11 cellular contexts compared by ENCODE assay signal in the genomic region with DNA sequence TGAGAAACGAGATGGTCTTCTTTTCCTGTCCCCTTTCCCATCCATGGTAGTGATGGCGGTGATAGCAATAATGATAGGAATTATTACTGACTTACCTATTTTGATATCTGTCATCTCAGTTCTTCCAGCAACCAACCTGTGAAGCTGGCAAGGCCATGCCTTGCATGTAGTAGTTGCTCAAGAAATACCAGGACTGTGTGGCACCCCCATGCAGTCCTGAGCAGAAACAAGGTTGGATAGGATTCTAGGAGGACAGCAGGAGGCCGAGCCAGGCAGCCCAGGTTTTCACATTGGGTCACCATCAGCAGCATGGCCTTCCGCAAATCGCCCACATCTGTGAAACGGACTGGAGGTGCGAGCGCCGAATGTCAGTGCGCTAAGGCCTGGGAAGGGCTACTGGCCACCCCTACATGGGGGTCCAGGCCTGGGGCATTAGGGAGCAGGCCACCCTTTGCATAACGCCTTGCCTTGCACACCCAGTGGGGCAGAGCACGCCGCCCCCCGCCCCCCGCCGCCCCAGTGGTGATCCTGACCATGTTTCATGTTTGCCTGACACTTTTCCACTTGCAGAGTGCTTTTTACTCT. TPM values are rescaled to one million over a fixed set of nuclear protein-coding genes. Genes with fewer than 3 reads are reported as not detected.
DNase-seq lines count a peak whose midpoint lies in the region; ATAC-seq and TF ChIP-seq lines count a peak whose summit lies in the region.
"Had no signal": no experiment of that assay in that cellular context is flagged by ENCODE, and none has a peak within 500 bp of the region (broad histone marks: within the 10 kb centered on the region; RNA-seq: fewer than 3 reads in every experiment).

No MANE protein-coding gene starts in this region.

- H3K36me3 ChIP-seq in liver (ENCODE audit: control insufficient read depth in 4 of 4, insufficient read depth in 3 of 4, low read depth in 1 of 4, low read length in 3 of 4), result no peaks in the 10 kb centered on the region

- intact Hi-C loops in activated T-helper 2 cell treated with anti-CD3 and anti-CD28 coated beads, Interferon-gamma antibody, Interleukin-2, Interleukin-4, amounts not matched to agents 10 μg/mL and 5 μg/mL and 100 μg/mL, durations not matched to agents 14 hours and 24 hours and 36 hours (cut with micrococcal nuclease), result loop anchor here (1.0 to 5.0 kb wide), 4 partner anchors 9 to 114 kb away; no protein-coding TSS in a partner anchor

- WGBS in liver, result 80% methylated on average over 16 of the region's 16 CpGs

- no peak for DNase-seq in activated T-helper 2 cell treated with anti-CD3 and anti-CD28 coated beads, Interferon-gamma antibody, Interleukin-2, Interleukin-4, amounts not matched to agents 10 μg/mL and 5 μg/mL and 100 μg/mL, durations not matched to agents 14 hours and 24 hours and 36 hours (ENCODE audit: low spot score)
- DNase-seq in stimulated activated naive B cell treated with anti-CD40 and anti-IgM and Interleukin-4, amounts not matched to agents 10 μg/mL and 1 μg/mL and 100 μg/mL, for 72 hours, result no peak
- no peak for DNase-seq in globus pallidus (ENCODE audit: low spot score)
- DNase-seq: activated CD4-positive, alpha-beta T cell treated with anti-CD3 and anti-CD28 coated beads for 1 hour; NCI-H1436 treated with DMSO at 0.1 percent for 48 hours had no signal

- H3K27me3 Mint-ChIP-seq in IgD-negative memory B cell, result peaks cover 3% of the 10 kb centered on the region
- H3K27me3 Mint-ChIP-seq in activated T-helper 2 cell treated with anti-CD3 and anti-CD28 coated beads, Interferon-gamma antibody, Interleukin-2, Interleukin-4, amounts not matched to agents 10 μg/mL and 5 μg/mL and 100 μg/mL, durations not matched to agents 14 hours and 24 hours and 36 hours (ENCODE audit: low read depth), result no peaks in the 10 kb centered on the region
- no peaks in the 10 kb centered on the region for H3K27me3 Mint-ChIP-seq in stimulated activated naive B cell treated with anti-CD40 and anti-IgM and Interleukin-4, amounts not matched to agents 10 μg/mL and 1 μg/mL and 100 μg/mL, for 72 hours

- H3K4me3 ChIP-seq in liver (ENCODE audit: low read depth in 1 of 3, low read length in 3 of 3), result no peak overlapping the region

- H3K4me1 Mint-ChIP-seq in IgD-negative memory B cell, result peaks cover 41 to 51% (median 42%) of the 10 kb centered on the region in 3 donors
- H3K4me1 Mint-ChIP-seq in activated T-helper 2 cell treated with anti-CD3 and anti-CD28 coated beads, Interferon-gamma antibody, Interleukin-2, Interleukin-4, amounts not matched to agents 10 μg/mL and 5 μg/mL and 100 μg/mL, durations not matched to agents 14 hours and 24 hours and 36 hours (ENCODE audit: low read depth), result peaks cover 69% of the 10 kb centered on the region
- peaks cover 65 to 91% of the 10 kb centered on the region in 2 donors for H3K4me1 Mint-ChIP-seq in stimulated activated naive B cell treated with anti-CD40 and anti-IgM and Interleukin-4, amounts not matched to agents 10 μg/mL and 1 μg/mL and 100 μg/mL, for 72 hours

- H3K9me3 Mint-ChIP-seq in IgD-negative memory B cell, result no peaks in the 10 kb centered on the region
- no peaks in the 10 kb centered on the region for H3K9me3 Mint-ChIP-seq in activated T-helper 2 cell treated with anti-CD3 and anti-CD28 coated beads, Interferon-gamma antibody, Interleukin-2, Interleukin-4, amounts not matched to agents 10 μg/mL and 5 μg/mL and 100 μg/mL, durations not matched to agents 14 hours and 24 hours and 36 hours
- no peaks in the 10 kb centered on the region for H3K9me3 Mint-ChIP-seq in stimulated activated naive B cell treated with anti-CD40 and anti-IgM and Interleukin-4, amounts not matched to agents 10 μg/mL and 1 μg/mL and 100 μg/mL, for 72 hours

- TF ChIP-seq RAD21 in liver (IDR thresholded peaks at IDR 0.05), result no peak

- peak overlapping the region; percentile 95 to 100 (median 97) for H3K27ac Mint-ChIP-seq in IgD-negative memory B cell
- H3K27ac Mint-ChIP-seq in activated T-helper 2 cell treated with anti-CD3 and anti-CD28 coated beads, Interferon-gamma antibody, Interleukin-2, Interleukin-4, amounts not matched to agents 10 μg/mL and 5 μg/mL and 100 μg/mL, durations not matched to agents 14 hours and 24 hours and 36 hours, result peak overlapping the region; percentile 98
- H3K27ac Mint-ChIP-seq in stimulated activated naive B cell treated with anti-CD40 and anti-IgM and Interleukin-4, amounts not matched to agents 10 μg/mL and 1 μg/mL and 100 μg/mL, for 72 hours, result peak overlapping the region; percentile 99

- H3K27ac ChIP-seq in liver (ENCODE audit: low read depth in 1 of 2, low read length in 2 of 2), result peak overlapping the region; percentile 53 to 63

- H3K9ac ChIP-seq in liver (ENCODE audit: low read depth in 1 of 2, low read length in 2 of 2), result no peak overlapping the region

- no peak for ATAC-seq in stimulated activated naive B cell treated with anti-CD40 and anti-IgM and Interleukin-4, amounts not matched to agents 10 μg/mL and 1 μg/mL and 100 μg/mL, for 72 hours (replicated peaks)
- ATAC-seq in HG02885 (IDR thresholded peaks at IDR 0.05; ENCODE audit: poor library complexity, unreplicated experiment) (no peak), HG03097 (IDR thresholded peaks at IDR 0.05; ENCODE audit: low FRiP score, unreplicated experiment) (no peak)
- no peak for ATAC-seq in activated CD4-positive, CD25-positive, alpha-beta regulatory T cell treated with anti-CD3 and anti-CD28 coated beads, Interleukin-2, amount 50 U/mL, for 24 hours
- ATAC-seq: esophagus mucosa had no signal

- no peaks in the 10 kb centered on the region for H3K27me3 ChIP-seq in liver (ENCODE audit: control insufficient read depth in 4 of 4, insufficient read depth in 4 of 4, low read length in 3 of 4)

- peaks cover 16 to 74% (median 49%) of the 10 kb centered on the region in 4 donors for H3K4me1 ChIP-seq in liver (ENCODE audit: control insufficient read depth in 4 of 4, insufficient read depth in 4 of 4, low read length in 3 of 4)

- peak overlapping the region; percentile 93 to 97 (median 96) for H3K4me3 Mint-ChIP-seq in IgD-negative memory B cell
- H3K4me3 Mint-ChIP-seq in activated T-helper 2 cell treated with anti-CD3 and anti-CD28 coated beads, Interferon-gamma antibody, Interleukin-2, Interleukin-4, amounts not matched to agents 10 μg/mL and 5 μg/mL and 100 μg/mL, durations not matched to agents 14 hours and 24 hours and 36 hours (ENCODE audit: low read depth), result peak overlapping the region; percentile 94
- peak overlapping the region; percentile 93 to 99 for H3K4me3 Mint-ChIP-seq in stimulated activated naive B cell treated with anti-CD40 and anti-IgM and Interleukin-4, amounts not matched to agents 10 μg/mL and 1 μg/mL and 100 μg/mL, for 72 hours

- peaks cover 10% of the 10 kb centered on the region for H3K36me3 Mint-ChIP-seq in IgD-negative memory B cell
- H3K36me3 Mint-ChIP-seq in activated T-helper 2 cell treated with anti-CD3 and anti-CD28 coated beads, Interferon-gamma antibody, Interleukin-2, Interleukin-4, amounts not matched to agents 10 μg/mL and 5 μg/mL and 100 μg/mL, durations not matched to agents 14 hours and 24 hours and 36 hours (ENCODE audit: low read depth), result peaks cover 63% of the 10 kb centered on the region
- H3K36me3 Mint-ChIP-seq in stimulated activated naive B cell treated with anti-CD40 and anti-IgM and Interleukin-4, amounts not matched to agents 10 μg/mL and 1 μg/mL and 100 μg/mL, for 72 hours, result peaks cover 29 to 52% of the 10 kb centered on the region in 2 donors

- no peak for TF ChIP-seq CTCF in liver (IDR thresholded peaks at IDR 0.05; ENCODE audit: low read depth, low read length, missing input control)

- H3K9me3 ChIP-seq in liver (ENCODE audit: control insufficient read depth in 4 of 4, low read length in 3 of 4), result no peaks in the 10 kb centered on the region

TF ChIP-seq in liver, 16 proteins besides CTCF, POLR2A, EP300 and RAD21 (continues in another document):
- TF ChIP-seq YY1 (IDR thresholded peaks at IDR 0.05) (no peak), TAF1 (conservative IDR thresholded peaks at IDR 0.05) (no peak), JUND (IDR thresholded peaks at IDR 0.05) (no peak), HNF4A (conservative IDR thresholded peaks at IDR 0.05) (no peak)
- TF ChIP-seq, protein P1, sequence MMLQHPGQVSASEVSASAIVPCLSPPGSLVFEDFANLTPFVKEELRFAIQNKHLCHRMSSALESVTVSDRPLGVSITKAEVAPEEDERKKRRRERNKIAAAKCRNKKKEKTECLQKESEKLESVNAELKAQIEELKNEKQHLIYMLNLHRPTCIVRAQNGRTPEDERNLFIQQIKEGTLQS (IDR thresholded peaks at IDR 0.05), result no peak
- TF ChIP-seq, protein P2, sequence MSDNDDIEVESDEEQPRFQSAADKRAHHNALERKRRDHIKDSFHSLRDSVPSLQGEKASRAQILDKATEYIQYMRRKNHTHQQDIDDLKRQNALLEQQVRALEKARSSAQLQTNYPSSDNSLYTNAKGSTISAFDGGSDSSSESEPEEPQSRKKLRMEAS (IDR thresholded peaks at IDR 0.05), result no peak

RNA-seq across cellular contexts. Expression of a gene that starts 2.5 kb away (rescaled TPM):
- 26.2 TPM for polyA plus RNA-seq in IgD-negative memory B cell
- 282 and 287 TPM in 2 replicates for total RNA-seq in activated T-helper 2 cell treated with anti-CD3 and anti-CD28 coated beads, Interferon-gamma antibody, Interleukin-2, Interleukin-4, amounts not matched to agents 10 μg/mL and 5 μg/mL and 100 μg/mL, durations not matched to agents 14 hours and 24 hours and 36 hours
- total RNA-seq in liver, result 10 to 100 TPM; 35.0 to 41.4 TPM
- 10 to 100 TPM; 13.4 to 28.4 TPM for polyA plus RNA-seq in liver

RNA-seq across cellular contexts. Expression of a gene that starts 20.3 kb away (rescaled TPM):
- polyA plus RNA-seq in IgD-negative memory B cell (17.3 TPM), liver (1 to 10 TPM; 5.5 to 6.1 TPM)
- 119 and 135 TPM in 2 replicates for total RNA-seq in activated T-helper 2 cell treated with anti-CD3 and anti-CD28 coated beads, Interferon-gamma antibody, Interleukin-2, Interleukin-4, amounts not matched to agents 10 μg/mL and 5 μg/mL and 100 μg/mL, durations not matched to agents 14 hours and 24 hours and 36 hours
- 10 to 100 TPM in 1 of 2 donors, 1 to 10 TPM in 1; 5.6 to 15.0 TPM for total RNA-seq in liver

RNA-seq across cellular contexts. Expression of a gene that starts 34.6 kb away (rescaled TPM):
- polyA plus RNA-seq in IgD-negative memory B cell, result 5.5 TPM
- 12.1 and 16.2 TPM in 2 replicates for total RNA-seq in activated T-helper 2 cell treated with anti-CD3 and anti-CD28 coated beads, Interferon-gamma antibody, Interleukin-2, Interleukin-4, amounts not matched to agents 10 μg/mL and 5 μg/mL and 100 μg/mL, durations not matched to agents 14 hours and 24 hours and 36 hours
- 10 to 100 TPM in 1 of 2 donors, 1 to 10 TPM in 1; 4.8 to 10.4 TPM for total RNA-seq in liver
- polyA plus RNA-seq in liver, result 1 to 10 TPM; 7.6 to 8.7 TPM
